ENCODE assay signal across 15 cellular contexts in the genomic region with DNA sequence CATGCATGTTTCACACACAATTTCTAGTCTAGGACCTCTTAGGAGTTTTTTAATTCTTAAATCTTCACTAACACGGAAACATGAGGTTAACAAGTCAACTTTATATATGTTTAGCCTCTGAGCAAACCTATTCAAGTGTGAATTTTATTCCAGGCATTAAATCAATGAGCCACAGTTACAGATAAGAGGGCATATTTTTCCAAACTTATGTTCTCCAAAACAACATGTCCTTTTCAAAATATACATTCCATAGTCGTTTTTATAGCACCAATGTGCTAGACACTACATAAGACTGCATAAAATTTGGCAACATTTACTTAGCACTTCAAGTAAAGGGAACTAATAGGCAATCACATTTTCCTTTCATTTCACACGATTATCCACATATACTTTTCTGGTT. TPM values are rescaled to one million over a fixed set of nuclear protein-coding genes. Genes with fewer than 3 reads are reported as not detected.
DNase-seq lines count a peak whose midpoint lies in the region; ATAC-seq and TF ChIP-seq lines count a peak whose summit lies in the region.
"Had no signal": no experiment of that assay in that cellular context is flagged by ENCODE, and none has a peak within 500 bp of the region (broad histone marks: within the 10 kb centered on the region; RNA-seq: fewer than 3 reads in every experiment).

No MANE protein-coding gene starts in this region.

- H3K4me3 Mint-ChIP-seq in T-cell, result peak overlapping the region in 2 of 3 donors; percentile 52 to 59
- no peak overlapping the region for H3K4me3 Mint-ChIP-seq in mesothelial cell of epicardium
- no peak overlapping the region for H3K4me3 Mint-ChIP-seq in activated CD4-positive, alpha-beta T cell treated with anti-CD3 and anti-CD28 coated beads, Interleukin-2, amount 10 ng/mL, durations not matched to agents 24 days and 14 days
- H3K4me3 Mint-ChIP-seq: activated CD4-positive, alpha-beta T cell treated with anti-CD3 and anti-CD28 coated beads for 36 hours had no signal

- CTCF ChIA-PET in T-cell (lab: Charles Lee), result no interaction called here

- H3K4me3 ChIP-seq in left ventricle myocardium inferior (peak overlapping the region; percentile 31), uterus (no peak overlapping the region)
- H3K4me3 ChIP-seq: MG63 had no signal

- H3K4me1 Mint-ChIP-seq in T-cell, result peaks cover 95% of the 10 kb centered on the region in 3 donors
- peaks cover 82% of the 10 kb centered on the region for H3K4me1 Mint-ChIP-seq in mesothelial cell of epicardium
- peaks cover 62% of the 10 kb centered on the region for H3K4me1 Mint-ChIP-seq in activated CD4-positive, alpha-beta T cell treated with anti-CD3 and anti-CD28 coated beads, Interleukin-2, amount 10 ng/mL, durations not matched to agents 24 days and 14 days

- H3K9me3 ChIP-seq in left ventricle myocardium inferior (replicated peaks) (no peaks in the 10 kb centered on the region), uterus (no peaks in the 10 kb centered on the region)
- H3K9me3 ChIP-seq: MG63 had no signal

- POLR2A ChIA-PET in T-cell (lab: Charles Lee), result no interaction called here

- H3K27me3 Mint-ChIP-seq in T-cell, result no peaks in the 10 kb centered on the region
- no peaks in the 10 kb centered on the region for H3K27me3 Mint-ChIP-seq in mesothelial cell of epicardium (ENCODE audit: low read depth)
- no peaks in the 10 kb centered on the region for H3K27me3 Mint-ChIP-seq in activated CD4-positive, alpha-beta T cell treated with anti-CD3 and anti-CD28 coated beads, Interleukin-2, amount 10 ng/mL, durations not matched to agents 24 days and 14 days
- H3K27me3 Mint-ChIP-seq: activated CD4-positive, alpha-beta T cell treated with anti-CD3 and anti-CD28 coated beads for 36 hours had no signal

- intact Hi-C loops in left ventricle myocardium inferior (cut with micrococcal nuclease), result no loop called here
- intact Hi-C loops in left cardiac atrium (cut with DNase I), result no loop called here
- intact Hi-C loops in uterus (cut with DNase I; ENCODE audit: low total_unique reads), result no loop called here
- intact Hi-C loops in activated CD4-positive, alpha-beta T cell treated with anti-CD3 and anti-CD28 coated beads, Interleukin-2, amount 10 ng/mL, durations not matched to agents 24 days and 14 days (cut with micrococcal nuclease), result loop anchor here (5.0 to 10.0 kb wide), 4 partner anchors 209 to 1142 kb away; a partner anchor contains a TSS

- peak overlapping the region; percentile 98 for H3K27ac ChIP-seq in left ventricle myocardium inferior (replicated peaks)
- peak overlapping the region; percentile 78 to 87 for H3K27ac ChIP-seq in uterus
- H3K27ac ChIP-seq: parathyroid adenoma had no signal

- no peak for TF ChIP-seq POLR2A in uterus (IDR thresholded peaks at IDR 0.05)

- peak overlapping the region in 1 of 2 donors; percentile 11 for H3K27ac Mint-ChIP-seq in T-cell
- peak overlapping the region; percentile 75 for H3K27ac Mint-ChIP-seq in mesothelial cell of epicardium
- H3K27ac Mint-ChIP-seq in activated CD4-positive, alpha-beta T cell treated with anti-CD3 and anti-CD28 coated beads, Interleukin-2, amount 10 ng/mL, durations not matched to agents 24 days and 14 days, result no peak overlapping the region

- H3K9me3 Mint-ChIP-seq in T-cell (no peaks in the 10 kb centered on the region), mesothelial cell of epicardium (no peaks in the 10 kb centered on the region)
- peaks cover 3% of the 10 kb centered on the region for H3K9me3 Mint-ChIP-seq in activated CD4-positive, alpha-beta T cell treated with anti-CD3 and anti-CD28 coated beads, Interleukin-2, amount 10 ng/mL, durations not matched to agents 24 days and 14 days

- no peak for TF ChIP-seq CTCF in left ventricle myocardium inferior (IDR thresholded peaks at IDR 0.05; ENCODE audit: borderline replicate concordance)
- TF ChIP-seq CTCF in mesothelial cell of epicardium (IDR thresholded peaks at IDR 0.05; ENCODE audit: unreplicated experiment), result no peak
- no peak for TF ChIP-seq CTCF in uterus (IDR thresholded peaks at IDR 0.05)

- H3K36me3 Mint-ChIP-seq in T-cell, result peaks cover 21% of the 10 kb centered on the region
- H3K36me3 Mint-ChIP-seq in mesothelial cell of epicardium, result peaks cover 2% of the 10 kb centered on the region
- H3K36me3 Mint-ChIP-seq in activated CD4-positive, alpha-beta T cell treated with anti-CD3 and anti-CD28 coated beads, Interleukin-2, amount 10 ng/mL, durations not matched to agents 24 days and 14 days (ENCODE audit: low read depth), result peaks cover 30% of the 10 kb centered on the region

- H3K27me3 ChIP-seq in left ventricle myocardium inferior (ENCODE audit: low read depth) (no peaks in the 10 kb centered on the region), uterus (no peaks in the 10 kb centered on the region)
- H3K27me3 ChIP-seq: MG63 had no signal

- H3K36me3 ChIP-seq in left ventricle myocardium inferior, result no peaks in the 10 kb centered on the region
- H3K36me3 ChIP-seq in uterus, result no peaks in the 10 kb centered on the region
- H3K36me3 ChIP-seq: MG63 had no signal

- H3K4me1 ChIP-seq in left ventricle myocardium inferior (peaks cover 100% of the 10 kb centered on the region), uterus (peaks cover 5% of the 10 kb centered on the region in 2 donors)

- no peak for DNase-seq in left ventricle myocardium inferior
- DNase-seq in left cardiac atrium, result no peak
- no peak for DNase-seq in T-cell
- no peak for DNase-seq in mesothelial cell of epicardium (ENCODE audit: low spot score in 2 of 2, unreplicated experiment in 2 of 2)
- no peak for DNase-seq in uterus
- no peak for DNase-seq in activated CD4-positive, alpha-beta T cell treated with anti-CD3 and anti-CD28 coated beads, Interleukin-2, amount 10 ng/mL, durations not matched to agents 24 days and 14 days
- no peak for DNase-seq in stimulated activated CD4-positive, alpha-beta T cell treated with anti-CD3 and anti-CD28 coated beads, Interleukin-4, amount 100 ng/mL, for 4 hours
- DNase-seq: activated CD4-positive, alpha-beta T cell treated with anti-CD3 and anti-CD28 coated beads for 36 hours; activated T-cell treated with anti-CD3 and anti-CD28 coated beads for 4 hours; MG63; NCI-H2081 treated with DMSO at 0.1 percent for 48 hours; stimulated activated CD4-positive, alpha-beta T cell treated with anti-CD3 and anti-CD28 coated beads, Interleukin-12 subunit alpha, Interleukin-12 subunit beta, amount 100 ng/mL, for 4 hours had no signal

- ATAC-seq in left cardiac atrium (no peak), T-cell (replicated peaks in 1 of 4) (no peak), HG03039 (IDR thresholded peaks at IDR 0.05; ENCODE audit: unreplicated experiment) (no peak)
- ATAC-seq: activated CD4-positive, alpha-beta T cell treated with anti-CD3 and anti-CD28 coated beads for 36 hours had no signal

RNA-seq across cellular contexts. Expression of a gene that starts 6.5 kb away (rescaled TPM):
- total RNA-seq in left ventricle myocardium inferior (97.4 TPM), left cardiac atrium (10 to 100 TPM; 67.4 to 79.3 TPM), T-cell (10 to 100 TPM; 32.5 to 68.1 (median 52.5) TPM), mesothelial cell of epicardium (73.0 to 77.9 TPM (median 74.6 TPM) in 3 replicates), uterus (10 to 100 TPM; 59.7 to 80.0 (median 76.0) TPM)
- total RNA-seq in activated CD4-positive, alpha-beta T cell treated with anti-CD3 and anti-CD28 coated beads, Interleukin-2, amount 10 ng/mL, durations not matched to agents 24 days and 14 days, result 26.7 and 27.0 TPM in 2 replicates

RNA-seq across cellular contexts. Expression of a gene that starts 53.8 kb away (rescaled TPM):
- total RNA-seq in left ventricle myocardium inferior (2.5 TPM), left cardiac atrium (1 to 10 TPM; 4.4 to 5.7 TPM), T-cell (under 1 TPM in 1 of 5 donors, not detected in 4; 0.03 TPM), mesothelial cell of epicardium (12.4 to 14.6 TPM (median 14.4 TPM) in 3 replicates), uterus (10 to 100 TPM in 2 of 4 donors, 1 to 10 TPM in 1, under 1 TPM in 1; under 0.01 to 10.9 (median 10.1) TPM)
- total RNA-seq in activated CD4-positive, alpha-beta T cell treated with anti-CD3 and anti-CD28 coated beads, Interleukin-2, amount 10 ng/mL, durations not matched to agents 24 days and 14 days, result not detected in 2 replicates
- total RNA-seq: activated CD4-positive, alpha-beta T cell treated with anti-CD3 and anti-CD28 coated beads for 36 hours; HT1080 had no signal

Comparison
In these comparisons a context has a peak if more than half of its experiments do, and no peak if none do; other contexts are left out.
1. H3K4me3 Mint-ChIP-seq: peak in T-cell (2 of 3); none in mesothelial cell of epicardium (single experiment) and activated CD4-positive, alpha-beta T cell treated with anti-CD3 and anti-CD28 coated beads, Interleukin-2, amount 10 ng/mL, durations not matched to agents 24 days and 14 days (single experiment).